ENCODE assay signal across 1 cellular context in the genomic region with DNA sequence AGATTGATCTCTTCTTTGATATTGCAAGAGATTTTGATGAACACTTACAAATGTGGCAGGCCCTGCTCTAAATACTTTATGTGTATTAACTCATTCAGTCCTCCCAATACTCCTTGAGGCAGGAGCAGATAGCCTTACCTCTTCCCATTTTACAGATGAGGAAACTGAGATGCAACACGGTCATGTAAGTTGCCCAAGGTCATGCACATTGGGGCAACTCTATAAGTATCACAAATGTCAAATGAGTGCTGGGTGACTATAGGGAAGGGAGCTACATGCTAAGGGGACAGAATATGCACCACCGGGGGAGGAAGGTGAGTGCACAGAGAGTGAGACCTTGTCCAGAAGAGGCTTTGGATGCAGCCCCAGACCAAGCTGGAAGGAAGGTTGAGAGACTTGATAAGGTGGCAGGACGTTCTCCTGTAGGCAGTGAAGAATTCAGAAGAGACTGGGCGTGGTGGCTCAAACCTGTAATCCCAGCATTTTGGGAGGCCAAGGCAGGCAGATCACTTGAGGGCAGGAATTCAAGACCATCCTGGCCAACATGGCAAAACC.
TF ChIP-seq lines count a peak whose summit lies in the region.

No MANE protein-coding gene starts in this region.

TF ChIP-seq in K562, 482 proteins besides CTCF, POLR2A, EP300 and RAD21:
- TF ChIP-seq RAD51 (IDR thresholded peaks at IDR 0.05; ENCODE audit: borderline replicate concordance, low read depth) = no peak
- peak; percentile 57 for TF ChIP-seq RBM25 (IDR thresholded peaks at IDR 0.05; ENCODE audit: low read depth, low read length, severe bottlenecking)
- TF ChIP-seq, protein P1, sequence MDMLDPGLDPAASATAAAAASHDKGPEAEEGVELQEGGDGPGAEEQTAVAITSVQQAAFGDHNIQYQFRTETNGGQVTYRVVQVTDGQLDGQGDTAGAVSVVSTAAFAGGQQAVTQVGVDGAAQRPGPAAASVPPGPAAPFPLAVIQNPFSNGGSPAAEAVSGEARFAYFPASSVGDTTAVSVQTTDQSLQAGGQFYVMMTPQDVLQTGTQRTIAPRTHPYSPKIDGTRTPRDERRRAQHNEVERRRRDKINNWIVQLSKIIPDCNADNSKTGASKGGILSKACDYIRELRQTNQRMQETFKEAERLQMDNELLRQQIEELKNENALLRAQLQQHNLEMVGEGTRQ (CRISPR knock-in tag; IDR thresholded peaks at IDR 0.05) = no peak
- TF ChIP-seq, protein P2, sequence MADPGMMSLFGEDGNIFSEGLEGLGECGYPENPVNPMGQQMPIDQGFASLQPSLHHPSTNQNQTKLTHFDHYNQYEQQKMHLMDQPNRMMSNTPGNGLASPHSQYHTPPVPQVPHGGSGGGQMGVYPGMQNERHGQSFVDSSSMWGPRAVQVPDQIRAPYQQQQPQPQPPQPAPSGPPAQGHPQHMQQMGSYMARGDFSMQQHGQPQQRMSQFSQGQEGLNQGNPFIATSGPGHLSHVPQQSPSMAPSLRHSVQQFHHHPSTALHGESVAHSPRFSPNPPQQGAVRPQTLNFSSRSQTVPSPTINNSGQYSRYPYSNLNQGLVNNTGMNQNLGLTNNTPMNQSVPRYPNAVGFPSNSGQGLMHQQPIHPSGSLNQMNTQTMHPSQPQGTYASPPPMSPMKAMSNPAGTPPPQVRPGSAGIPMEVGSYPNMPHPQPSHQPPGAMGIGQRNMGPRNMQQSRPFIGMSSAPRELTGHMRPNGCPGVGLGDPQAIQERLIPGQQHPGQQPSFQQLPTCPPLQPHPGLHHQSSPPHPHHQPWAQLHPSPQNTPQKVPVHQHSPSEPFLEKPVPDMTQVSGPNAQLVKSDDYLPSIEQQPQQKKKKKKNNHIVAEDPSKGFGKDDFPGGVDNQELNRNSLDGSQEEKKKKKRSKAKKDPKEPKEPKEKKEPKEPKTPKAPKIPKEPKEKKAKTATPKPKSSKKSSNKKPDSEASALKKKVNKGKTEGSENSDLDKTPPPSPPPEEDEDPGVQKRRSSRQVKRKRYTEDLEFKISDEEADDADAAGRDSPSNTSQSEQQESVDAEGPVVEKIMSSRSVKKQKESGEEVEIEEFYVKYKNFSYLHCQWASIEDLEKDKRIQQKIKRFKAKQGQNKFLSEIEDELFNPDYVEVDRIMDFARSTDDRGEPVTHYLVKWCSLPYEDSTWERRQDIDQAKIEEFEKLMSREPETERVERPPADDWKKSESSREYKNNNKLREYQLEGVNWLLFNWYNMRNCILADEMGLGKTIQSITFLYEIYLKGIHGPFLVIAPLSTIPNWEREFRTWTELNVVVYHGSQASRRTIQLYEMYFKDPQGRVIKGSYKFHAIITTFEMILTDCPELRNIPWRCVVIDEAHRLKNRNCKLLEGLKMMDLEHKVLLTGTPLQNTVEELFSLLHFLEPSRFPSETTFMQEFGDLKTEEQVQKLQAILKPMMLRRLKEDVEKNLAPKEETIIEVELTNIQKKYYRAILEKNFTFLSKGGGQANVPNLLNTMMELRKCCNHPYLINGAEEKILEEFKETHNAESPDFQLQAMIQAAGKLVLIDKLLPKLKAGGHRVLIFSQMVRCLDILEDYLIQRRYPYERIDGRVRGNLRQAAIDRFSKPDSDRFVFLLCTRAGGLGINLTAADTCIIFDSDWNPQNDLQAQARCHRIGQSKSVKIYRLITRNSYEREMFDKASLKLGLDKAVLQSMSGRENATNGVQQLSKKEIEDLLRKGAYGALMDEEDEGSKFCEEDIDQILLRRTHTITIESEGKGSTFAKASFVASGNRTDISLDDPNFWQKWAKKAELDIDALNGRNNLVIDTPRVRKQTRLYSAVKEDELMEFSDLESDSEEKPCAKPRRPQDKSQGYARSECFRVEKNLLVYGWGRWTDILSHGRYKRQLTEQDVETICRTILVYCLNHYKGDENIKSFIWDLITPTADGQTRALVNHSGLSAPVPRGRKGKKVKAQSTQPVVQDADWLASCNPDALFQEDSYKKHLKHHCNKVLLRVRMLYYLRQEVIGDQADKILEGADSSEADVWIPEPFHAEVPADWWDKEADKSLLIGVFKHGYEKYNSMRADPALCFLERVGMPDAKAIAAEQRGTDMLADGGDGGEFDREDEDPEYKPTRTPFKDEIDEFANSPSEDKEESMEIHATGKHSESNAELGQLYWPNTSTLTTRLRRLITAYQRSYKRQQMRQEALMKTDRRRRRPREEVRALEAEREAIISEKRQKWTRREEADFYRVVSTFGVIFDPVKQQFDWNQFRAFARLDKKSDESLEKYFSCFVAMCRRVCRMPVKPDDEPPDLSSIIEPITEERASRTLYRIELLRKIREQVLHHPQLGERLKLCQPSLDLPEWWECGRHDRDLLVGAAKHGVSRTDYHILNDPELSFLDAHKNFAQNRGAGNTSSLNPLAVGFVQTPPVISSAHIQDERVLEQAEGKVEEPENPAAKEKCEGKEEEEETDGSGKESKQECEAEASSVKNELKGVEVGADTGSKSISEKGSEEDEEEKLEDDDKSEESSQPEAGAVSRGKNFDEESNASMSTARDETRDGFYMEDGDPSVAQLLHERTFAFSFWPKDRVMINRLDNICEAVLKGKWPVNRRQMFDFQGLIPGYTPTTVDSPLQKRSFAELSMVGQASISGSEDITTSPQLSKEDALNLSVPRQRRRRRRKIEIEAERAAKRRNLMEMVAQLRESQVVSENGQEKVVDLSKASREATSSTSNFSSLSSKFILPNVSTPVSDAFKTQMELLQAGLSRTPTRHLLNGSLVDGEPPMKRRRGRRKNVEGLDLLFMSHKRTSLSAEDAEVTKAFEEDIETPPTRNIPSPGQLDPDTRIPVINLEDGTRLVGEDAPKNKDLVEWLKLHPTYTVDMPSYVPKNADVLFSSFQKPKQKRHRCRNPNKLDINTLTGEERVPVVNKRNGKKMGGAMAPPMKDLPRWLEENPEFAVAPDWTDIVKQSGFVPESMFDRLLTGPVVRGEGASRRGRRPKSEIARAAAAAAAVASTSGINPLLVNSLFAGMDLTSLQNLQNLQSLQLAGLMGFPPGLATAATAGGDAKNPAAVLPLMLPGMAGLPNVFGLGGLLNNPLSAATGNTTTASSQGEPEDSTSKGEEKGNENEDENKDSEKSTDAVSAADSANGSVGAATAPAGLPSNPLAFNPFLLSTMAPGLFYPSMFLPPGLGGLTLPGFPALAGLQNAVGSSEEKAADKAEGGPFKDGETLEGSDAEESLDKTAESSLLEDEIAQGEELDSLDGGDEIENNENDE (IDR thresholded peaks at IDR 0.05; ENCODE audit: low read depth, low read length) = no peak
- TF ChIP-seq, protein P3, sequence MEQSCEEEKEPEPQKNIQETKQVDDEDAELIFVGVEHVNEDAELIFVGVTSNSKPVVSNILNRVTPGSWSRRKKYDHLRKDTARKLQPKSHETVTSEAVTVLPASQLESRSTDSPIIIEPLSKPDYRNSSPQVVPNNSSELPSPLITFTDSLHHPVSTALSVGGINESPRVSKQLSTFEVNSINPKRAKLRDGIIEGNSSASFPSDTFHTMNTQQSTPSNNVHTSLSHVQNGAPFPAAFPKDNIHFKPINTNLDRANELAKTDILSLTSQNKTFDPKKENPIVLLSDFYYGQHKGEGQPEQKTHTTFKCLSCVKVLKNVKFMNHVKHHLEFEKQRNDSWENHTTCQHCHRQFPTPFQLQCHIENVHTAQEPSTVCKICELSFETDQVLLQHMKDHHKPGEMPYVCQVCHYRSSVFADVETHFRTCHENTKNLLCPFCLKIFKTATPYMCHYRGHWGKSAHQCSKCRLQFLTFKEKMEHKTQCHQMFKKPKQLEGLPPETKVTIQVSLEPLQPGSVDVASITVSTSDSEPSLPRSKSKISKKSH (CRISPR knock-in tag; IDR thresholded peaks at IDR 0.05) = no peak
- TF ChIP-seq ESRRA (IDR thresholded peaks at IDR 0.05; ENCODE audit: borderline replicate concordance, low read depth) = peak; percentile 14; the same call in 1 of the 2 replicates
